In genomic region chr5:148839960-148840359, GRCh38 we compare ENCODE assay signal across 17 cellular contexts. TPM values are rescaled to one million over a fixed set of nuclear protein-coding genes. Genes with fewer than 3 reads are reported as not detected.
A peak's percentile ranks its signal among the peaks of the same experiment; 100 is the strongest.
DNase-seq lines count a peak whose midpoint lies in the region; ATAC-seq and TF ChIP-seq lines count a peak whose summit lies in the region.
"Had no signal": no experiment of that assay in that cellular context is flagged by ENCODE, and none has a peak within 500 bp of the region (broad histone marks: within the 10 kb centered on the region; RNA-seq: fewer than 3 reads in every experiment).

No MANE protein-coding gene starts in this region.

- no peak for DNase-seq in activated naive CD8-positive, alpha-beta T cell treated with anti-CD3 and anti-CD28 coated beads, Interleukin-2, amount 50 U/mL, for 24 hours
- DNase-seq in activated naive CD8-positive, alpha-beta T cell treated with anti-CD3 and anti-CD28 coated beads for 36 hours = no peak
- DNase-seq in stimulated activated effector memory CD8-positive, alpha-beta T cell treated with anti-CD3 and anti-CD28 coated beads, Interleukin-12 subunit alpha, Interleukin-12 subunit beta, amount 100 ng/mL, for 72 hours (ENCODE audit: low spot score in 2 of 2) = no peak
- no peak for DNase-seq in activated effector memory CD4-positive, alpha-beta T cell treated with anti-CD3 and anti-CD28 coated beads, Interleukin-2, amount 50 U/mL, for 16 hours
- DNase-seq in CD4-positive, alpha-beta T cell = no peak
- DNase-seq in GM10248 (ENCODE audit: extremely low spot score) = no peak
- DNase-seq: activated CD4-positive, alpha-beta T cell treated with anti-CD3 and anti-CD28 coated beads for 1 hour; activated T-cell treated with anti-CD3 and anti-CD28 coated beads, Interleukin-2, amount 50 U/mL, for 48 hours; erythroblast; GF-D8; KG1; NCI-H1694; NCI-H526 treated with DMSO at 0.1 percent for 48 hours; ovary; small intestine had no signal

- H3K9me3 ChIP-seq in CD4-positive, alpha-beta T cell (ENCODE audit: control insufficient read depth, low read length) = no peaks in the 10 kb centered on the region
- H3K9me3 ChIP-seq: ovary had no signal

- no peaks in the 10 kb centered on the region for H3K27me3 ChIP-seq in KMS-11 (ENCODE audit: insufficient read depth, low read depth)
- H3K27me3 ChIP-seq in CD4-positive, alpha-beta T cell (ENCODE audit: control insufficient read depth, insufficient read depth, low read length) = no peaks in the 10 kb centered on the region
- H3K27me3 ChIP-seq: ovary had no signal

- H3K4me3 ChIP-seq in KMS-11 (IDR thresholded peaks at IDR 0.05; ENCODE audit: insufficient read depth, low read depth, low read length) = no peak overlapping the region
- H3K4me3 ChIP-seq: ovary had no signal

- H3K27me3 Mint-ChIP-seq in activated naive CD8-positive, alpha-beta T cell treated with anti-CD3 and anti-CD28 coated beads, Interleukin-2, amount 50 U/mL, for 24 hours = no peaks in the 10 kb centered on the region
- H3K27me3 Mint-ChIP-seq in activated naive CD8-positive, alpha-beta T cell treated with anti-CD3 and anti-CD28 coated beads for 36 hours = peaks cover 9% of the 10 kb centered on the region
- H3K27me3 Mint-ChIP-seq in CD4-positive, alpha-beta T cell = peaks cover 8% of the 10 kb centered on the region

- peak overlapping the region; percentile 99 for H3K27ac ChIP-seq in KMS-11
- no peak overlapping the region for H3K27ac ChIP-seq in CD4-positive, alpha-beta T cell (ENCODE audit: low read depth, low read length)
- H3K27ac ChIP-seq: ovary had no signal

- H3K36me3 Mint-ChIP-seq in activated naive CD8-positive, alpha-beta T cell treated with anti-CD3 and anti-CD28 coated beads, Interleukin-2, amount 50 U/mL, for 24 hours (ENCODE audit: low read depth) = no peaks in the 10 kb centered on the region
- H3K36me3 Mint-ChIP-seq in activated naive CD8-positive, alpha-beta T cell treated with anti-CD3 and anti-CD28 coated beads for 36 hours = no peaks in the 10 kb centered on the region
- H3K36me3 Mint-ChIP-seq in stimulated activated effector memory CD8-positive, alpha-beta T cell treated with anti-CD3 and anti-CD28 coated beads, Interleukin-12 subunit alpha, Interleukin-12 subunit beta, amount 100 ng/mL, for 72 hours = no peaks in the 10 kb centered on the region
- no peaks in the 10 kb centered on the region for H3K36me3 Mint-ChIP-seq in CD4-positive, alpha-beta T cell (ENCODE audit: low read depth)

- no peaks in the 10 kb centered on the region for H3K36me3 ChIP-seq in KMS-11 (ENCODE audit: insufficient read depth)
- H3K36me3 ChIP-seq: ovary had no signal

- intact Hi-C loops in CD4-positive, alpha-beta T cell (cut with DNase I, micrococcal nuclease) = loop anchor here in 1 of 2 experiments (10.0 kb wide), 1 partner anchor 115 kb away; no protein-coding TSS in a partner anchor

- peak; percentile 63 for ATAC-seq in activated naive CD8-positive, alpha-beta T cell treated with anti-CD3 and anti-CD28 coated beads, Interleukin-2, amount 50 U/mL, for 24 hours
- ATAC-seq in HG02610 (IDR thresholded peaks at IDR 0.05; ENCODE audit: unreplicated experiment) = peak; percentile 74
- ATAC-seq in stimulated activated effector memory CD8-positive, alpha-beta T cell treated with anti-CD3 and anti-CD28 coated beads, Interleukin-12 subunit alpha, Interleukin-12 subunit beta, amount 100 ng/mL, for 72 hours = peak; percentile 86
- ATAC-seq in CD4-positive, alpha-beta T cell (ENCODE audit: poor library complexity) = no peak

- no peaks in the 10 kb centered on the region for H3K9me3 Mint-ChIP-seq in activated naive CD8-positive, alpha-beta T cell treated with anti-CD3 and anti-CD28 coated beads, Interleukin-2, amount 50 U/mL, for 24 hours
- H3K9me3 Mint-ChIP-seq in activated naive CD8-positive, alpha-beta T cell treated with anti-CD3 and anti-CD28 coated beads for 36 hours = no peaks in the 10 kb centered on the region
- H3K9me3 Mint-ChIP-seq in stimulated activated effector memory CD8-positive, alpha-beta T cell treated with anti-CD3 and anti-CD28 coated beads, Interleukin-12 subunit alpha, Interleukin-12 subunit beta, amount 100 ng/mL, for 72 hours = no peaks in the 10 kb centered on the region
- H3K9me3 Mint-ChIP-seq in CD4-positive, alpha-beta T cell = no peaks in the 10 kb centered on the region

- H3K79me2 ChIP-seq in KMS-11 (ENCODE audit: insufficient read depth, low read depth) = peaks cover 97% of the 10 kb centered on the region

- H3K4me2 ChIP-seq in KMS-11 = peak overlapping the region; percentile 94

- TF ChIP-seq CTCF in KMS-11 (conservative IDR thresholded peaks at IDR 0.05; ENCODE audit: low read depth, low read length) = no peak
- TF ChIP-seq CTCF in CD4-positive, alpha-beta T cell (IDR thresholded peaks at IDR 0.05) = no peak
- TF ChIP-seq CTCF in GM10248 (IDR thresholded peaks at IDR 0.05; ENCODE audit: control extremely low read depth, extremely low read depth, low read depth, missing control alignments) = no peak

- no peak overlapping the region for H3K27ac Mint-ChIP-seq in activated naive CD8-positive, alpha-beta T cell treated with anti-CD3 and anti-CD28 coated beads, Interleukin-2, amount 50 U/mL, for 24 hours
- no peak overlapping the region for H3K27ac Mint-ChIP-seq in activated naive CD8-positive, alpha-beta T cell treated with anti-CD3 and anti-CD28 coated beads for 36 hours
- H3K27ac Mint-ChIP-seq in stimulated activated effector memory CD8-positive, alpha-beta T cell treated with anti-CD3 and anti-CD28 coated beads, Interleukin-12 subunit alpha, Interleukin-12 subunit beta, amount 100 ng/mL, for 72 hours = no peak overlapping the region
- H3K27ac Mint-ChIP-seq in CD4-positive, alpha-beta T cell = no peak overlapping the region

- H3K4me3 Mint-ChIP-seq in activated naive CD8-positive, alpha-beta T cell treated with anti-CD3 and anti-CD28 coated beads, Interleukin-2, amount 50 U/mL, for 24 hours = no peak overlapping the region
- no peak overlapping the region for H3K4me3 Mint-ChIP-seq in activated naive CD8-positive, alpha-beta T cell treated with anti-CD3 and anti-CD28 coated beads for 36 hours
- peak overlapping the region; percentile 34 for H3K4me3 Mint-ChIP-seq in stimulated activated effector memory CD8-positive, alpha-beta T cell treated with anti-CD3 and anti-CD28 coated beads, Interleukin-12 subunit alpha, Interleukin-12 subunit beta, amount 100 ng/mL, for 72 hours
- no peak overlapping the region for H3K4me3 Mint-ChIP-seq in CD4-positive, alpha-beta T cell

- H3K4me1 ChIP-seq in KMS-11 (ENCODE audit: low read depth, poor library complexity, severe bottlenecking) = peaks cover 100% of the 10 kb centered on the region

- no peak overlapping the region for H2AFZ ChIP-seq in KMS-11 (ENCODE audit: low read depth)

- POLR2A ChIA-PET in CD4-positive, alpha-beta T cell (lab: Charles Lee) = interaction anchor here (1.2 kb wide), 1 partner anchor 14 kb away, joined by 4 read pairs; the partner anchor contains the start of gene ADRB2
- POLR2A ChIA-PET in GM10248 (lab: Yijun Ruan, JAX) = no interaction called here

- H3K9ac ChIP-seq in KMS-11 = peak overlapping the region; percentile 71

- CTCF ChIA-PET in CD4-positive, alpha-beta T cell (lab: Charles Lee) = no interaction called here
- CTCF ChIA-PET in GM10248 (lab: Yijun Ruan, JAX) = interaction anchor here (1.2 to 1.3 kb wide), 2 partner anchors 12 to 118 kb away, joined by 3 read pairs; no protein-coding TSS in a partner anchor

- H3K4me1 Mint-ChIP-seq in activated naive CD8-positive, alpha-beta T cell treated with anti-CD3 and anti-CD28 coated beads, Interleukin-2, amount 50 U/mL, for 24 hours = peaks cover 34% of the 10 kb centered on the region
- peaks cover 4% of the 10 kb centered on the region for H3K4me1 Mint-ChIP-seq in activated naive CD8-positive, alpha-beta T cell treated with anti-CD3 and anti-CD28 coated beads for 36 hours
- peaks cover 94% of the 10 kb centered on the region for H3K4me1 Mint-ChIP-seq in stimulated activated effector memory CD8-positive, alpha-beta T cell treated with anti-CD3 and anti-CD28 coated beads, Interleukin-12 subunit alpha, Interleukin-12 subunit beta, amount 100 ng/mL, for 72 hours
- peaks cover 4% of the 10 kb centered on the region for H3K4me1 Mint-ChIP-seq in CD4-positive, alpha-beta T cell (ENCODE audit: low read depth)

- no peaks in the 10 kb centered on the region for H4K20me1 ChIP-seq in KMS-11 (ENCODE audit: insufficient read depth)

RNA-seq across cellular contexts. Expression of gene ADRB2, which starts 13.5 kb away (rescaled TPM):
- total RNA-seq in activated naive CD8-positive, alpha-beta T cell treated with anti-CD3 and anti-CD28 coated beads for 36 hours = under 1 TPM; 0.18 to 0.23 TPM
- total RNA-seq in CD4-positive, alpha-beta T cell = 1 to 10 TPM; 1.2 to 1.6 TPM
